ENCODE assay signal across 37 cellular contexts in genomic region chr12:39448038-39448437, GRCh38. TPM values are rescaled to one million over a fixed set of nuclear protein-coding genes. Genes with fewer than 3 reads are reported as not detected.
DNase-seq lines count a peak whose midpoint lies in the region; ATAC-seq, FAIRE-seq and TF ChIP-seq lines count a peak whose summit lies in the region.
"Had no signal": no experiment of that assay in that cellular context is flagged by ENCODE, and none has a peak within 500 bp of the region (broad histone marks: within the 10 kb centered on the region; RNA-seq: fewer than 3 reads in every experiment).

No MANE protein-coding gene starts in this region.

- H3K27me3 Mint-ChIP-seq in GM23338 (ENCODE audit: insufficient read depth, low read depth, poor library complexity) = no peaks in the 10 kb centered on the region
- H3K27me3 Mint-ChIP-seq: CD4-positive, alpha-beta memory T cell; CD8-positive, alpha-beta memory T cell had no signal

- DNase-seq in HepG2 (ENCODE audit: low spot score) (no peak), right lobe of liver (no peak), GM23338 (ENCODE audit: low spot score) (no peak), substantia nigra (lab: John Stamatoyannopoulos, UW) (no peak), MG63 (no peak)
- DNase-seq: 8988T; ACHN; AML-193; BE2C; C1 segment of cervical spinal cord; Caco-2; Calu3; CD4-positive, alpha-beta memory T cell; CD4-positive, alpha-beta T cell; CD4-positive, CD25-positive, alpha-beta regulatory T cell; CD8-positive, alpha-beta memory T cell; CD8-positive, alpha-beta T cell; COR-L47; DMS 273 treated with DMSO at 0.1 percent for 48 hours; DMS153; DMS53; DMS79; DMS79 treated with DMSO at 0.1 percent for 48 hours; DND-41; EL had no signal

- CTCF ChIA-PET in HepG2 (lab: Yijun Ruan, JAX; ENCODE audit: low intra/inter-chr PET ratio, low total read pairs) = no interaction called here
- CTCF ChIA-PET in HEK293 (lab: Yijun Ruan, JAX) = no interaction called here

- ATAC-seq in HepG2 (no peak), right lobe of liver (no peak), GM23338 (no peak), HG02885 (IDR thresholded peaks at IDR 0.05; ENCODE audit: poor library complexity, unreplicated experiment) (no peak)
- ATAC-seq: A549; CD8-positive, alpha-beta T cell had no signal

- TF ChIP-seq EP300 in HepG2 (IDR thresholded peaks at IDR 0.05; ENCODE audit: low read depth in 2 of 2, low read length in 2 of 2) = no peak
- no peak for TF ChIP-seq EP300 in HepG2 (CRISPR knock-in tag; IDR thresholded peaks at IDR 0.05; ENCODE audit: borderline replicate concordance)

- no TSS peak for BruUV-seq in HepG2 (replicated peaks; lab: Mats Ljungman, UMichigan)

- H3K9me3 ChIP-seq in HepG2 (ENCODE audit: low read length) = no peaks in the 10 kb centered on the region
- H3K9me3 ChIP-seq in right lobe of liver = no peaks in the 10 kb centered on the region
- no peaks in the 10 kb centered on the region for H3K9me3 ChIP-seq in HEK293 (ENCODE audit: control insufficient read depth, insufficient read depth, low read depth, low read length)
- no peaks in the 10 kb centered on the region for H3K9me3 ChIP-seq in OCI-LY3 (ENCODE audit: insufficient read depth, low read length)
- no peaks in the 10 kb centered on the region for H3K9me3 ChIP-seq in MG63
- H3K9me3 ChIP-seq: A549, Caco-2 had no signal

- TF ChIP-seq POLR2A in HepG2 (IDR thresholded peaks at IDR 0.05; ENCODE audit: insufficient read depth in 1 of 2, low read depth in 2 of 2, low read length in 2 of 2) = no peak
- TF ChIP-seq POLR2A in right lobe of liver (IDR thresholded peaks at IDR 0.05) = no peak

- H3K27ac Mint-ChIP-seq in GM23338 = no peak overlapping the region
- H3K27ac Mint-ChIP-seq: B cell; CD14-positive monocyte; CD4-positive, alpha-beta T cell; CD4-positive, CD25-positive, alpha-beta regulatory T cell; CD8-positive, alpha-beta T cell had no signal

- H3K9ac ChIP-seq in HepG2 (ENCODE audit: insufficient read depth, low read depth, low read length) = no peak overlapping the region
- no peak overlapping the region for H3K9ac ChIP-seq in OCI-LY3 (ENCODE audit: low read length)
- H3K9ac ChIP-seq: BLaER1; BLaER1 treated with 17β-estradiol and CSF1 and Interleukin-3, amounts not matched to agents 10 nM and 100 nM had no signal

- H3K36me3 Mint-ChIP-seq in GM23338 (ENCODE audit: low read depth) = no peaks in the 10 kb centered on the region; the same call in 2 of the 3 replicates
- H3K36me3 Mint-ChIP-seq: CD14-positive monocyte; CD4-positive, alpha-beta memory T cell; CD4-positive, CD25-positive, alpha-beta regulatory T cell; CD8-positive, alpha-beta T cell had no signal

- H3K9me3 Mint-ChIP-seq in GM23338 = no peaks in the 10 kb centered on the region; the same call in 2 of the 3 replicates
- H3K9me3 Mint-ChIP-seq: CD4-positive, alpha-beta memory T cell; CD4-positive, alpha-beta T cell; CD4-positive, CD25-positive, alpha-beta regulatory T cell; CD8-positive, alpha-beta memory T cell; CD8-positive, alpha-beta T cell had no signal

- no peak for FAIRE-seq in HepG2 (lab: Jason Lieb, UNC)
- FAIRE-seq: A204.1, A549, D721Med had no signal

- no peak for TF ChIP-seq CTCF in HepG2 (CRISPR knock-in tag; IDR thresholded peaks at IDR 0.05)
- no peak for TF ChIP-seq CTCF in right lobe of liver (IDR thresholded peaks at IDR 0.05)
- TF ChIP-seq CTCF in GM23338 (conservative IDR thresholded peaks at IDR 0.05; ENCODE audit: low read depth in 2 of 2) = no peak
- TF ChIP-seq CTCF in HEK293 (tag by site-specific recombination; IDR thresholded peaks at IDR 0.05) = no peak
- no peak for TF ChIP-seq CTCF in OCI-LY3 (IDR thresholded peaks at IDR 0.05; ENCODE audit: low read depth, low read length)

- H3K79me2 ChIP-seq in HepG2 (ENCODE audit: insufficient read depth, low read length) (no peaks in the 10 kb centered on the region), GM23338 (replicated peaks; ENCODE audit: insufficient read depth) (no peaks in the 10 kb centered on the region), OCI-LY3 (ENCODE audit: low read length) (no peaks in the 10 kb centered on the region)

- H3K36me3 ChIP-seq in HepG2 (replicated peaks in 1 of 2; ENCODE audit: control insufficient read depth in 1 of 2, insufficient read depth in 2 of 2, low read length in 2 of 2) (no peaks in the 10 kb centered on the region), right lobe of liver (no peaks in the 10 kb centered on the region), GM23338 (ENCODE audit: insufficient read depth) (no peaks in the 10 kb centered on the region), HEK293 (ENCODE audit: control insufficient read depth in 2 of 2, insufficient read depth in 1 of 2, low read length in 2 of 2) (no peaks in the 10 kb centered on the region), OCI-LY3 (replicated peaks; ENCODE audit: low read depth, low read length) (no peaks in the 10 kb centered on the region), MG63 (no peaks in the 10 kb centered on the region)
- H3K36me3 ChIP-seq: BE2C; BLaER1; BLaER1 treated with 17β-estradiol and CSF1 and Interleukin-3, amounts not matched to agents 10 nM and 100 nM had no signal

- in situ Hi-C loops in HepG2 (cut with HindIII; ENCODE audit: extremely low pct_ligation_motif_present, low pct_unique_long_range_greater_than_20kb) = no loop called here

- POLR2A ChIA-PET in HepG2 (lab: Yijun Ruan, JAX) = no interaction called here
- POLR2A ChIA-PET in HEK293 (lab: Yijun Ruan, JAX) = no interaction called here

- H3K4me3 ChIP-seq in HepG2 (replicated peaks in 1 of 3; ENCODE audit: insufficient read depth in 1 of 3, low read depth in 2 of 3, low read length in 3 of 3) (no peak overlapping the region), right lobe of liver (no peak overlapping the region), GM23338 (no peak overlapping the region), HEK293 (ENCODE audit: low read depth, low read length) (no peak overlapping the region), OCI-LY3 (ENCODE audit: low read length) (no peak overlapping the region), MG63 (no peak overlapping the region)
- H3K4me3 ChIP-seq: A549; BLaER1; BLaER1 treated with 17β-estradiol and CSF1 and Interleukin-3, amounts not matched to agents 10 nM and 100 nM had no signal

- H3F3A ChIP-seq in GM23338 (replicated peaks; ENCODE audit: low read depth) = no peaks in the 10 kb centered on the region; the same call in 1 of the 2 replicates

- intact Hi-C loops in HepG2 (cut with micrococcal nuclease; ENCODE audit: unreplicated experiment) = no loop called here
- intact Hi-C loops in right lobe of liver (cut with DNase I) = no loop called here

- H3K27ac ChIP-seq in HepG2 (ENCODE audit: extremely low read length, insufficient read depth, low read length) = no peak overlapping the region
- H3K27ac ChIP-seq in right lobe of liver = no peak overlapping the region
- no peak overlapping the region for H3K27ac ChIP-seq in GM23338 (ENCODE audit: low read depth)
- no peak overlapping the region for H3K27ac ChIP-seq in HEK293 (ENCODE audit: extremely low read depth, low read depth, low read length)
- H3K27ac ChIP-seq in OCI-LY3 (ENCODE audit: low read length) = no peak overlapping the region
- no peak overlapping the region for H3K27ac ChIP-seq in substantia nigra (ENCODE audit: low read depth, low read length, poor library complexity, severe bottlenecking)
- H3K27ac ChIP-seq: 22Rv1; A549; BLaER1; BLaER1 treated with 17β-estradiol and CSF1 and Interleukin-3, amounts not matched to agents 10 nM and 100 nM; C4-2B had no signal

- H4K20me1 ChIP-seq in HepG2 (ENCODE audit: insufficient read depth, low read length) (no peaks in the 10 kb centered on the region), GM23338 (replicated peaks; ENCODE audit: insufficient read depth) (no peaks in the 10 kb centered on the region), OCI-LY3 (ENCODE audit: insufficient read depth, low read length) (no peaks in the 10 kb centered on the region)
- H4K20me1 ChIP-seq: BLaER1; BLaER1 treated with 17β-estradiol and CSF1 and Interleukin-3, amounts not matched to agents 10 nM and 100 nM had no signal

- H3K9me2 ChIP-seq in GM23338 (ENCODE audit: insufficient read depth) = no peaks in the 10 kb centered on the region

- no peak overlapping the region for H2AFZ ChIP-seq in HepG2 (ENCODE audit: low read length)
- 0 out of 2 replicates have a peak overlapping the region, but pooled peaks have one; percentile 12 for H2AFZ ChIP-seq in GM23338
- H2AFZ ChIP-seq in OCI-LY3 (ENCODE audit: low read depth, low read length) = 0 out of 2 replicates have a peak overlapping the region, but pooled peaks have one; percentile 34

- no peak for TF ChIP-seq RAD21 in HepG2 (CRISPR knock-in tag; IDR thresholded peaks at IDR 0.05)

- H3K27me3 ChIP-seq in HepG2 (ENCODE audit: control insufficient read depth in 1 of 2, insufficient read depth in 2 of 2, low read length in 2 of 2) = no peaks in the 10 kb centered on the region
- no peaks in the 10 kb centered on the region for H3K27me3 ChIP-seq in right lobe of liver
- peaks cover 11% of the 10 kb centered on the region for H3K27me3 ChIP-seq in GM23338 (ENCODE audit: insufficient read depth)
- H3K27me3 ChIP-seq in OCI-LY3 (ENCODE audit: low read depth, low read length) = no peaks in the 10 kb centered on the region
- no peaks in the 10 kb centered on the region for H3K27me3 ChIP-seq in MG63
- H3K27me3 ChIP-seq: BE2C; BLaER1; BLaER1 treated with 17β-estradiol and CSF1 and Interleukin-3, amounts not matched to agents 10 nM and 100 nM had no signal

- no peak overlapping the region for H3K4me3 Mint-ChIP-seq in GM23338
- H3K4me3 Mint-ChIP-seq: B cell; CD14-positive monocyte; CD4-positive, alpha-beta memory T cell; CD4-positive, alpha-beta T cell; CD8-positive, alpha-beta T cell had no signal

- H3K4me1 Mint-ChIP-seq in GM23338 = peaks cover 49% of the 10 kb centered on the region

- H3K4me2 ChIP-seq in HepG2 (ENCODE audit: low read depth, low read length) = no peak overlapping the region
- H3K4me2 ChIP-seq in GM23338 = no peak overlapping the region
- no peak overlapping the region for H3K4me2 ChIP-seq in OCI-LY3 (ENCODE audit: low read length)
- H3K4me2 ChIP-seq: A549; BLaER1; BLaER1 treated with 17β-estradiol and CSF1 and Interleukin-3, amounts not matched to agents 10 nM and 100 nM had no signal

- H3K4me1 ChIP-seq in HepG2 (ENCODE audit: insufficient read depth, low read length) (peaks cover 8% of the 10 kb centered on the region), right lobe of liver (peaks cover 0 to 8% (median 0%) of the 10 kb centered on the region in 4 donors), GM23338 (ENCODE audit: insufficient read depth) (peaks cover 37% of the 10 kb centered on the region), HEK293 (ENCODE audit: control insufficient read depth, insufficient read depth, low read length) (peaks cover 6% of the 10 kb centered on the region; the same call in 1 of the 2 replicates), OCI-LY3 (ENCODE audit: low read length) (peaks cover 6% of the 10 kb centered on the region; the same call in 1 of the 2 replicates)
- H3K4me1 ChIP-seq: BLaER1 had no signal

RNA-seq across cellular contexts. Expression of gene KIF21A, which starts 5.1 kb away (rescaled TPM):
- total RNA-seq in HepG2 (2016; rRNA removed; fragmentation: Illumina TruSeq; extraction: Trizol) = 39.7 and 55.9 TPM in 2 replicates
- total RNA-seq in HepG2 (2016; cell fraction: cytosol; rRNA removed; fragmentation: Illumina TruSeq; extraction: Trizol; ENCODE audit: low read depth) = 6.6 and 6.7 TPM in 2 replicates
- 38.3 and 52.3 TPM in 2 replicates for total RNA-seq in HepG2 (2016; cell fraction: insoluble cytoplasmic fraction; rRNA removed; fragmentation: Illumina TruSeq; extraction: Trizol)
- total RNA-seq in HepG2 (2016; cell fraction: membrane; rRNA removed; fragmentation: Illumina TruSeq; extraction: Trizol) = 12.4 and 13.0 TPM in 2 replicates
- 48.8 and 49.6 TPM in 2 replicates for total RNA-seq in HepG2 (2016; cell fraction: nucleus; rRNA removed; fragmentation: Illumina TruSeq; extraction: Trizol)
- 17.1 and 20.6 TPM in 2 replicates for polyA plus RNA-seq in HepG2 (2011; rRNA removed)
- polyA plus RNA-seq in HepG2 (2011; cell fraction: cytosol; rRNA removed) = 8.0 and 12.8 TPM in 2 replicates
- polyA plus RNA-seq in HepG2 (2011; cell fraction: nucleus; rRNA removed) = 10.3 and 14.8 TPM in 2 replicates
- 20.4 and 21.5 TPM in 2 replicates for polyA plus RNA-seq in HepG2 (2012)
- 0.51 and 0.53 TPM in 2 replicates for polyA plus RNA-seq in HepG2 (2016; cell fraction: cytosol; fragmentation: Illumina TruSeq; extraction: Trizol; ENCODE audit: low read depth)
- polyA plus RNA-seq in HepG2 (2016; cell fraction: insoluble cytoplasmic fraction; fragmentation: Illumina TruSeq; extraction: Trizol; ENCODE audit: low read depth) = 36.3 and 40.4 TPM in 2 replicates
- polyA plus RNA-seq in HepG2 (2016; cell fraction: membrane; fragmentation: Illumina TruSeq; extraction: Trizol; ENCODE audit: low read depth) = 1.8 and 2.8 TPM in 2 replicates
- 42.7 and 43.8 TPM in 2 replicates for polyA plus RNA-seq in HepG2 (2016; cell fraction: nucleus; fragmentation: Illumina TruSeq; extraction: Trizol; ENCODE audit: insufficient read depth, low read depth)
- 9.2 and 26.7 TPM in 2 replicates for polyA minus RNA-seq in HepG2 (2011; rRNA and poly(A)+ RNA removed; ENCODE audit: low replicate concordance)
- polyA minus RNA-seq in HepG2 (2011; cell fraction: cytosol; rRNA and poly(A)+ RNA removed) = 21.9 and 27.8 TPM in 2 replicates
- 109 and 125 TPM in 2 replicates for polyA minus RNA-seq in HepG2 (2011; cell fraction: nucleus; rRNA and poly(A)+ RNA removed)
- total RNA-seq in right lobe of liver = 10 to 100 TPM; 18.4 to 32.9 (median 27.8) TPM
- total RNA-seq in GM23338 (2014; rRNA removed; shearing (Covaris generic)) = 28.8 and 29.6 TPM in 2 replicates
- polyA plus RNA-seq in GM23338 (2016; fragmentation: Nextera tagmentation; extraction: Ambion mirVana) = 25.6 and 32.0 TPM in 2 replicates
- 11.1 and 11.8 TPM in 2 replicates for total RNA-seq in MG63 (2014; rRNA removed; shearing (Covaris generic); ENCODE audit: low replicate concordance)

Comparison
In these comparisons a context has a peak if more than half of its experiments do, and no peak if none do; other contexts are left out.
1. Of the 63 proteins assayed by ChIP-seq in both HepG2 and HEK293: peak only in HepG2: none; only in HEK293: ATF2; in both: none; in neither: 62.